Comparison of ENCODE assay signal across 12 cellular contexts in the genomic region with DNA sequence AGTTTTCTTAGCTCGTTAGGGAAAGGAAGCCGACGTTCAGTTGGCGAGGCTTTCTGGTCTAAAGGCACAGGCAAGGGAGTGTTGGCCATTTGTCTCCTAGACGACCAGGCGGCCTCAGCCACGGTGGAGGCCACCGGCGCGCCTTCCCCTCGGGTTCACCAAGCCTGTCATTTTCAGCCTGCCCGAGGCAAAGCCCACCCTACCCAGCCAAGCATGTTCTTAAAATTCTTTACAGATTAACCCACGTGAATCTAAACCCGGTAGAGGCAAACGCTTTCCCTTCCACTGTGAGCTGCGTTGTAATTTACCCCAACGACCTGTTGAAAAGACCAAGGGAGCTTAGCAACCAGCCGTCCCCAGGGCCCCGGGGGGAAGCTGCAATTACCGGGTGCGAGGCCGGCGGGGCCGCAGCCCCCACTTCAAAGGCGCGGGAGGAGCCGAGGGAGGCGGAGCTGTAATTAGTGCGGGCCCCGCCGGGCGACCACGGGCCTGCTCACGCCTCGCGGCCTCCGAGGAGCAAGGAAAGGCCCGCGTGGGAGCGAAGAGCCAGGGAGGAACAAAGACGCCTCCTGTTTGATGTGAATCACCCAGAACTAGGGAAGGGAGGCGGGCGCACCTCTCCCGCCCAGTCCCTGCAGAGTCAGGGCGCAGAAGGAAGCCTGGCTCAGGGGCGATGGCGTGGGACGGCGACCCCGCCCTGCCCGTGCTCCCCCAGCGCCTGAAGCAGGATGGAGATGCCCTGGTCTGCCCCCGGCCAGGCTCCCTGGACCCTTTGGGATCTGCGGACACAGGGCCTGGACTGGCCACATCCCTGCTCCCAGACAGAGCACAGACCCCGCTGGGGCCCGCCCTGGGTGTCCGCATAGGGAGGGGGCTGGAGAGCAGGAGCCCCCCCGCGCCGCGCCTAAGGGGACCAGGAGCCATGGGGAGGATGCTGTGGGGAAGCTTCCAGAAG. TPM values are rescaled to one million over a fixed set of nuclear protein-coding genes. Genes with fewer than 3 reads are reported as not detected.
DNase-seq lines count a peak whose midpoint lies in the region; ATAC-seq and TF ChIP-seq lines count a peak whose summit lies in the region.
"Had no signal": no experiment of that assay in that cellular context is flagged by ENCODE, and none has a peak within 500 bp of the region (broad histone marks: within the 10 kb centered on the region; RNA-seq: fewer than 3 reads in every experiment).

No MANE protein-coding gene starts in this region.

- peak; percentile 57 for ATAC-seq in T-helper 17 cell
- ATAC-seq in stimulated activated naive B cell treated with anti-CD40 and anti-IgM and Interleukin-4, amounts not matched to agents 10 μg/mL and 1 μg/mL and 100 μg/mL, for 72 hours (replicated peaks) = no peak
- ATAC-seq in HG02852 (IDR thresholded peaks at IDR 0.05; ENCODE audit: unreplicated experiment) = no peak
- ATAC-seq in GM18861 (IDR thresholded peaks at IDR 0.05; ENCODE audit: unreplicated experiment) = no peak
- ATAC-seq: A549 had no signal

- H3K9me3 Mint-ChIP-seq in stimulated activated naive B cell treated with anti-CD40 and anti-IgM and Interleukin-4, amounts not matched to agents 10 μg/mL and 1 μg/mL and 100 μg/mL, for 72 hours = no peaks in the 10 kb centered on the region

- H3K27me3 ChIP-seq in hepatocyte (peaks cover 53% of the 10 kb centered on the region), prostate gland (replicated peaks; ENCODE audit: insufficient read depth) (peaks cover 15% of the 10 kb centered on the region)

- peaks cover 14% of the 10 kb centered on the region for H3K4me1 Mint-ChIP-seq in T-helper 17 cell
- peaks cover 4 to 13% of the 10 kb centered on the region in 2 donors for H3K4me1 Mint-ChIP-seq in stimulated activated naive B cell treated with anti-CD40 and anti-IgM and Interleukin-4, amounts not matched to agents 10 μg/mL and 1 μg/mL and 100 μg/mL, for 72 hours

- H3K36me3 ChIP-seq in hepatocyte (replicated peaks; ENCODE audit: insufficient read depth, low read depth) = no peaks in the 10 kb centered on the region
- no peaks in the 10 kb centered on the region for H3K36me3 ChIP-seq in prostate gland

- H3K4me3 Mint-ChIP-seq in T-helper 17 cell = peak overlapping the region; percentile 81
- H3K4me3 Mint-ChIP-seq in stimulated activated naive B cell treated with anti-CD40 and anti-IgM and Interleukin-4, amounts not matched to agents 10 μg/mL and 1 μg/mL and 100 μg/mL, for 72 hours = peak overlapping the region; percentile 26 to 34

- peak; percentile 20 for DNase-seq in activated CD4-positive, alpha-beta T cell treated with anti-CD3 and anti-CD28 coated beads for 48 hours
- DNase-seq in activated CD4-positive, alpha-beta T cell treated with anti-CD3 and anti-CD28 coated beads, Interleukin-2, amount 50 U/mL, for 1 hour = no peak
- DNase-seq in T-helper 17 cell (no peak), hepatocyte (ENCODE audit: low spot score) (no peak), prostate gland (ENCODE audit: low spot score) (no peak)
- DNase-seq in stimulated activated naive B cell treated with anti-CD40 and anti-IgM and Interleukin-4, amounts not matched to agents 10 μg/mL and 1 μg/mL and 100 μg/mL, for 72 hours = no peak

- H3K36me3 Mint-ChIP-seq in T-helper 17 cell (ENCODE audit: low read depth) = peaks cover 5% of the 10 kb centered on the region
- H3K36me3 Mint-ChIP-seq in stimulated activated naive B cell treated with anti-CD40 and anti-IgM and Interleukin-4, amounts not matched to agents 10 μg/mL and 1 μg/mL and 100 μg/mL, for 72 hours = no peaks in the 10 kb centered on the region

- H4K20me1 ChIP-seq in hepatocyte (ENCODE audit: insufficient read depth, poor library complexity, severe bottlenecking) = no peaks in the 10 kb centered on the region

- H3K9me3 ChIP-seq in T-helper 17 cell (ENCODE audit: control insufficient read depth, low read length, poor library complexity, severe bottlenecking) = no peaks in the 10 kb centered on the region
- H3K9me3 ChIP-seq in hepatocyte (ENCODE audit: low read depth) = no peaks in the 10 kb centered on the region
- H3K9me3 ChIP-seq in prostate gland = no peaks in the 10 kb centered on the region
- H3K9me3 ChIP-seq: A549 had no signal

- TF ChIP-seq CTCF in hepatocyte (IDR thresholded peaks at IDR 0.05; ENCODE audit: poor library complexity) (no peak), prostate gland (IDR thresholded peaks at IDR 0.05) (no peak)

- H3K4me3 ChIP-seq in hepatocyte = no peak overlapping the region
- H3K4me3 ChIP-seq in prostate gland = no peak overlapping the region
- H3K4me3 ChIP-seq: A549 had no signal

- no peaks in the 10 kb centered on the region for H3K9me2 ChIP-seq in hepatocyte (replicated peaks; ENCODE audit: insufficient read depth)

- no peak overlapping the region for H2AFZ ChIP-seq in hepatocyte

- H3K27ac ChIP-seq in hepatocyte (no peak overlapping the region), prostate gland (no peak overlapping the region)
- H3K27ac ChIP-seq: A549 had no signal

- H3K27ac Mint-ChIP-seq in T-helper 17 cell = peak overlapping the region; percentile 49
- no peak overlapping the region for H3K27ac Mint-ChIP-seq in stimulated activated naive B cell treated with anti-CD40 and anti-IgM and Interleukin-4, amounts not matched to agents 10 μg/mL and 1 μg/mL and 100 μg/mL, for 72 hours

- no peaks in the 10 kb centered on the region for H3K79me2 ChIP-seq in hepatocyte

- TF ChIP-seq POLR2A in prostate gland (IDR thresholded peaks at IDR 0.05) = no peak

- H3K27me3 Mint-ChIP-seq in T-helper 17 cell = peaks cover 66% of the 10 kb centered on the region
- peaks cover 62 to 87% of the 10 kb centered on the region in 2 donors for H3K27me3 Mint-ChIP-seq in stimulated activated naive B cell treated with anti-CD40 and anti-IgM and Interleukin-4, amounts not matched to agents 10 μg/mL and 1 μg/mL and 100 μg/mL, for 72 hours

- H3K4me1 ChIP-seq in hepatocyte (ENCODE audit: insufficient read depth) (peaks cover 7% of the 10 kb centered on the region), prostate gland (replicated peaks) (no peaks in the 10 kb centered on the region)
- H3K4me1 ChIP-seq: A549 had no signal

- WGBS in hepatocyte (ENCODE audit: low lambda C conversion rate, missing lambda C conversion rate) = 39% methylated on average over 58 of the region's 61 CpGs
- 24% methylated on average over 60 of the region's 61 CpGs for WGBS in prostate gland

- peak overlapping the region; percentile 47 for H3K4me2 ChIP-seq in hepatocyte
- H3K4me2 ChIP-seq: A549 had no signal

- intact Hi-C loops in prostate gland (cut with DNase I) = no loop called here

RNA-seq across cellular contexts. Expression of a gene that starts 12.1 kb away (rescaled TPM):
- total RNA-seq in T-helper 17 cell (not detected), hepatocyte (0.16 TPM in 1 of 2 replicates, not detected in the other), prostate gland (under 1 TPM in 1 of 2 donors, not detected in 1; 0.85 TPM)
- 0.35 and 0.66 TPM in 2 replicates for polyA plus RNA-seq in hepatocyte
- total RNA-seq: kidney epithelial cell; T-helper 2 cell treated with Interferon-gamma antibody and Interleukin-4, amounts not matched to agents 100 ng/mL and 5 ng/mL, for 36 hours had no signal
- polyA plus RNA-seq: A549 had no signal

RNA-seq across cellular contexts. Expression of a gene that starts 26.5 kb away (rescaled TPM):
- total RNA-seq in T-helper 17 cell (not detected), hepatocyte (not detected in 2 replicates), prostate gland (not detected)
- not detected in 2 replicates for polyA plus RNA-seq in hepatocyte
- total RNA-seq: kidney epithelial cell; right cardiac atrium; T-helper 2 cell treated with Interferon-gamma antibody and Interleukin-4, amounts not matched to agents 100 ng/mL and 5 ng/mL, for 36 hours had no signal
- polyA plus RNA-seq: A549, right cardiac atrium had no signal

RNA-seq across cellular contexts. Expression of a gene that starts 41.5 kb away (rescaled TPM):
- total RNA-seq in T-helper 17 cell = not detected
- total RNA-seq in hepatocyte = not detected in 2 replicates
- not detected in 2 replicates for polyA plus RNA-seq in hepatocyte
- not detected for total RNA-seq in prostate gland
- total RNA-seq: kidney epithelial cell; right cardiac atrium; T-helper 2 cell treated with Interferon-gamma antibody and Interleukin-4, amounts not matched to agents 100 ng/mL and 5 ng/mL, for 36 hours had no signal
- polyA plus RNA-seq: A549, right cardiac atrium had no signal

RNA-seq across cellular contexts. Expression of a gene that starts 56.7 kb away (rescaled TPM):
- total RNA-seq in T-helper 17 cell = not detected
- not detected in 2 replicates for total RNA-seq in hepatocyte
- polyA plus RNA-seq in hepatocyte = not detected in 2 replicates
- not detected for total RNA-seq in prostate gland
- total RNA-seq: kidney epithelial cell; right cardiac atrium; T-helper 2 cell treated with Interferon-gamma antibody and Interleukin-4, amounts not matched to agents 100 ng/mL and 5 ng/mL, for 36 hours had no signal
- polyA plus RNA-seq: A549, right cardiac atrium had no signal
